Comparison of ENCODE assay signal across 29 cellular contexts in genomic region chr9:97748525-97748924, GRCh38.
"Had no signal": no experiment of that assay in that cellular context is flagged by ENCODE, and none has a peak within 500 bp of the region (broad histone marks: within the 10 kb centered on the region; RNA-seq: fewer than 3 reads in every experiment).

No MANE protein-coding gene starts in this region.

- DNase-seq: activated CD4-positive, alpha-beta memory T cell treated with anti-CD3 and anti-CD28 coated beads for 36 hours; activated CD4-positive, alpha-beta T cell treated with anti-CD3 and anti-CD28 coated beads for 36 hours; activated CD4-positive, alpha-beta T cell treated with anti-CD3 and anti-CD28 coated beads, Interleukin-2, amount 10 ng/mL, durations not matched to agents 24 days and 14 days; activated CD4-positive, CD25-positive, alpha-beta regulatory T cell; activated CD4-positive, CD25-positive, alpha-beta regulatory T cell treated with anti-CD3 and anti-CD28 coated beads, Interleukin-2, amount 50 U/mL, for 72 hours; activated CD8-positive, alpha-beta memory T cell treated with anti-CD3 and anti-CD28 coated beads, Interleukin-2, amount 10 ng/mL, durations not matched to agents 7 days and 5 days; activated CD8-positive, alpha-beta memory T cell treated with anti-CD3 and anti-CD28 coated beads, Interleukin-2, amount 50 U/mL, for 4 hours; activated CD8-positive, alpha-beta T cell treated with anti-CD3 and anti-CD28 coated beads, Interleukin-2, amount 10 ng/mL, durations not matched to agents 7 days and 5 days; activated gamma-delta T cell; activated naive CD4-positive, alpha-beta T cell; activated naive CD4-positive, alpha-beta T cell treated with anti-CD3 and anti-CD28 coated beads, Interleukin-2, amount 10 ng/mL, durations not matched to agents 7 days and 5 days; activated naive CD8-positive, alpha-beta T cell treated with anti-CD3 and anti-CD28 coated beads, Interleukin-2, amount 10 ng/mL, durations not matched to agents 7 days and 5 days; activated T-cell treated with anti-CD3 and anti-CD28 coated beads, Interleukin-2, amount 50 U/mL, for 24 hours; activated T-cell treated with anti-CD3 and anti-CD28 coated beads, Interleukin-2, amount 50 U/mL, for 72 hours; central memory CD4-positive, alpha-beta T cell; cerebellar nuclear complex; colonic mucosa; dorsolateral prefrontal cortex; effector memory CD4-positive, alpha-beta T cell; erythroblast; foreskin keratinocyte; gastrocnemius medialis; glutamatergic neuron; T-helper 2 cell had no signal

- H3K4me3 ChIP-seq: ascending aorta, breast epithelium, cardiac muscle cell, colonic mucosa, dorsolateral prefrontal cortex, esophagus muscularis mucosa, gastrocnemius medialis had no signal

- H3K36me3 ChIP-seq: ascending aorta, breast epithelium, cardiac muscle cell, colonic mucosa, esophagus muscularis mucosa, gastrocnemius medialis had no signal

- H3K9me3 ChIP-seq: ascending aorta, breast epithelium, colonic mucosa, esophagus muscularis mucosa, gastrocnemius medialis had no signal

- H3K27me3 ChIP-seq: ascending aorta, breast epithelium, colonic mucosa, esophagus muscularis mucosa, gastrocnemius medialis had no signal

- H3K27ac ChIP-seq: ascending aorta, breast epithelium, cardiac muscle cell, colonic mucosa, dorsolateral prefrontal cortex, esophagus muscularis mucosa, foreskin keratinocyte, gastrocnemius medialis had no signal

- ATAC-seq: activated CD4-positive, alpha-beta T cell treated with anti-CD3 and anti-CD28 coated beads for 36 hours; activated CD8-positive, alpha-beta memory T cell treated with anti-CD3 and anti-CD28 coated beads, Interleukin-2, amount 10 ng/mL, durations not matched to agents 7 days and 5 days; activated CD8-positive, alpha-beta T cell treated with anti-CD3 and anti-CD28 coated beads, Interleukin-2, amount 10 ng/mL, durations not matched to agents 7 days and 5 days; activated naive CD4-positive, alpha-beta T cell treated with anti-CD3 and anti-CD28 coated beads, Interleukin-2, amount 50 U/mL, for 72 hours; activated T-cell treated with anti-CD3 and anti-CD28 coated beads, Interleukin-2, amount 50 U/mL, for 72 hours; foreskin keratinocyte; gastrocnemius medialis had no signal

- H3K4me1 ChIP-seq: ascending aorta, breast epithelium, colonic mucosa, foreskin keratinocyte, gastrocnemius medialis had no signal
